ENCODE assay signal across 1 cellular context in genomic region chr9:34896112-34896511, GRCh38.
TF ChIP-seq lines count a peak whose summit lies in the region.

No MANE protein-coding gene starts in this region.

TF ChIP-seq in GM23338, 12 proteins besides CTCF, POLR2A, EP300 and RAD21 (continued from another document):
- TF ChIP-seq, protein P1, sequence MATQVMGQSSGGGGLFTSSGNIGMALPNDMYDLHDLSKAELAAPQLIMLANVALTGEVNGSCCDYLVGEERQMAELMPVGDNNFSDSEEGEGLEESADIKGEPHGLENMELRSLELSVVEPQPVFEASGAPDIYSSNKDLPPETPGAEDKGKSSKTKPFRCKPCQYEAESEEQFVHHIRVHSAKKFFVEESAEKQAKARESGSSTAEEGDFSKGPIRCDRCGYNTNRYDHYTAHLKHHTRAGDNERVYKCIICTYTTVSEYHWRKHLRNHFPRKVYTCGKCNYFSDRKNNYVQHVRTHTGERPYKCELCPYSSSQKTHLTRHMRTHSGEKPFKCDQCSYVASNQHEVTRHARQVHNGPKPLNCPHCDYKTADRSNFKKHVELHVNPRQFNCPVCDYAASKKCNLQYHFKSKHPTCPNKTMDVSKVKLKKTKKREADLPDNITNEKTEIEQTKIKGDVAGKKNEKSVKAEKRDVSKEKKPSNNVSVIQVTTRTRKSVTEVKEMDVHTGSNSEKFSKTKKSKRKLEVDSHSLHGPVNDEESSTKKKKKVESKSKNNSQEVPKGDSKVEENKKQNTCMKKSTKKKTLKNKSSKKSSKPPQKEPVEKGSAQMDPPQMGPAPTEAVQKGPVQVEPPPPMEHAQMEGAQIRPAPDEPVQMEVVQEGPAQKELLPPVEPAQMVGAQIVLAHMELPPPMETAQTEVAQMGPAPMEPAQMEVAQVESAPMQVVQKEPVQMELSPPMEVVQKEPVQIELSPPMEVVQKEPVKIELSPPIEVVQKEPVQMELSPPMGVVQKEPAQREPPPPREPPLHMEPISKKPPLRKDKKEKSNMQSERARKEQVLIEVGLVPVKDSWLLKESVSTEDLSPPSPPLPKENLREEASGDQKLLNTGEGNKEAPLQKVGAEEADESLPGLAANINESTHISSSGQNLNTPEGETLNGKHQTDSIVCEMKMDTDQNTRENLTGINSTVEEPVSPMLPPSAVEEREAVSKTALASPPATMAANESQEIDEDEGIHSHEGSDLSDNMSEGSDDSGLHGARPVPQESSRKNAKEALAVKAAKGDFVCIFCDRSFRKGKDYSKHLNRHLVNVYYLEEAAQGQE (IDR thresholded peaks at IDR 0.05; ENCODE audit: unreplicated experiment) = no peak
- TF ChIP-seq CREB1 (CRISPR knock-in tag; IDR thresholded peaks at IDR 0.05; ENCODE audit: low read depth) (no peak), ZNF462 (CRISPR knock-in tag; IDR thresholded peaks at IDR 0.05) (no peak), JUNB (IDR thresholded peaks at IDR 0.05; ENCODE audit: unreplicated experiment) (no peak), ZNF331 (CRISPR knock-in tag; IDR thresholded peaks at IDR 0.05; ENCODE audit: low read depth) (no peak), EZH2 (IDR thresholded peaks at IDR 0.05; ENCODE audit: low read depth, unreplicated experiment) (no peak), ZNF114 (CRISPR knock-in tag; IDR thresholded peaks at IDR 0.05) (no peak), STAT1 (IDR thresholded peaks at IDR 0.05; ENCODE audit: unreplicated experiment) (no peak), NANOG (IDR thresholded peaks at IDR 0.05; ENCODE audit: borderline replicate concordance) (no peak), POLR2AphosphoS5 (IDR thresholded peaks at IDR 0.05; ENCODE audit: low read depth) (no peak)
- TF ChIP-seq, protein P2, sequence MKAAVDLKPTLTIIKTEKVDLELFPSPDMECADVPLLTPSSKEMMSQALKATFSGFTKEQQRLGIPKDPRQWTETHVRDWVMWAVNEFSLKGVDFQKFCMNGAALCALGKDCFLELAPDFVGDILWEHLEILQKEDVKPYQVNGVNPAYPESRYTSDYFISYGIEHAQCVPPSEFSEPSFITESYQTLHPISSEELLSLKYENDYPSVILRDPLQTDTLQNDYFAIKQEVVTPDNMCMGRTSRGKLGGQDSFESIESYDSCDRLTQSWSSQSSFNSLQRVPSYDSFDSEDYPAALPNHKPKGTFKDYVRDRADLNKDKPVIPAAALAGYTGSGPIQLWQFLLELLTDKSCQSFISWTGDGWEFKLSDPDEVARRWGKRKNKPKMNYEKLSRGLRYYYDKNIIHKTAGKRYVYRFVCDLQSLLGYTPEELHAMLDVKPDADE (IDR thresholded peaks at IDR 0.05) = no peak
